Comparison of ENCODE assay signal across 8 cellular contexts in genomic region chr14:64504310-64504896, GRCh38. TPM values are rescaled to one million over a fixed set of nuclear protein-coding genes. Genes with fewer than 3 reads are reported as not detected.
DNase-seq lines count a peak whose midpoint lies in the region; ATAC-seq and TF ChIP-seq lines count a peak whose summit lies in the region.

ZBTB1 (plus strand) TSS chr14:64504770; CDS start chr14:64521505, 16,735 bp downstream.

- peak within 1 kb of the TSS; percentile 99 for H3K27ac Mint-ChIP-seq in HFFc6
- H3K27ac Mint-ChIP-seq in T-helper 1 cell treated with Interleukin-12 subunit alpha and Interleukin-12 subunit beta and Interleukin-4 antibody, amounts not matched to agents 30 μg/mL and 1 μg/mL, for 36 hours: peak within 1 kb of the TSS; percentile 100
- H3K27ac Mint-ChIP-seq in progenitor cell of endocrine pancreas: peak within 1 kb of the TSS; percentile 100

- intact Hi-C loops in left cardiac atrium (cut with DNase I): no loop called here

- no peaks in the 10 kb centered on the region for H3K9me3 ChIP-seq in upper lobe of left lung

- no peaks in the 10 kb centered on the region for H3K9me3 Mint-ChIP-seq in HFFc6
- no peaks in the 10 kb centered on the region for H3K9me3 Mint-ChIP-seq in T-helper 1 cell treated with Interleukin-12 subunit alpha and Interleukin-12 subunit beta and Interleukin-4 antibody, amounts not matched to agents 30 μg/mL and 1 μg/mL, for 36 hours
- no peaks in the 10 kb centered on the region for H3K9me3 Mint-ChIP-seq in progenitor cell of endocrine pancreas (ENCODE audit: low read depth)

- peak in 3 of 4 donors; percentile 80 to 93 (median 92) for TF ChIP-seq POLR2A in upper lobe of left lung (IDR thresholded peaks at IDR 0.05)

- H3K36me3 ChIP-seq in upper lobe of left lung: no peaks in the 10 kb centered on the region

- H3K4me3 Mint-ChIP-seq in HFFc6: peak within 1 kb of the TSS; percentile 95
- H3K4me3 Mint-ChIP-seq in T-helper 1 cell treated with Interleukin-12 subunit alpha and Interleukin-12 subunit beta and Interleukin-4 antibody, amounts not matched to agents 30 μg/mL and 1 μg/mL, for 36 hours: peak within 1 kb of the TSS; percentile 100
- peak within 1 kb of the TSS; percentile 77 for H3K4me3 Mint-ChIP-seq in progenitor cell of endocrine pancreas (ENCODE audit: low read depth)

- 1 to 2% methylated on average over 13 to 16 of the region's 63 CpGs for WGBS in upper lobe of left lung, 2 donors

- H3K4me1 ChIP-seq in upper lobe of left lung: peaks cover 47 to 75% (median 58%) of the 10 kb centered on the region in 4 donors

- H3K27ac ChIP-seq in upper lobe of left lung: peak within 1 kb of the TSS; percentile 95 to 100 (median 100)

- no peaks in the 10 kb centered on the region for H3K27me3 ChIP-seq in upper lobe of left lung

- 0 out of 2 replicates have a peak, but pooled peaks cover 3% of the 10 kb centered on the region for H3K27me3 Mint-ChIP-seq in HFFc6 (ENCODE audit: insufficient read depth)
- H3K27me3 Mint-ChIP-seq in T-helper 1 cell treated with Interleukin-12 subunit alpha and Interleukin-12 subunit beta and Interleukin-4 antibody, amounts not matched to agents 30 μg/mL and 1 μg/mL, for 36 hours (ENCODE audit: low read depth): no peaks in the 10 kb centered on the region
- H3K27me3 Mint-ChIP-seq in progenitor cell of endocrine pancreas: no peaks in the 10 kb centered on the region

- no peak for TF ChIP-seq EP300 in upper lobe of left lung (IDR thresholded peaks at IDR 0.05)

- peaks cover 73% of the 10 kb centered on the region for H3K4me1 Mint-ChIP-seq in HFFc6 (ENCODE audit: low read depth)
- H3K4me1 Mint-ChIP-seq in T-helper 1 cell treated with Interleukin-12 subunit alpha and Interleukin-12 subunit beta and Interleukin-4 antibody, amounts not matched to agents 30 μg/mL and 1 μg/mL, for 36 hours (ENCODE audit: low read depth): peaks cover 61% of the 10 kb centered on the region
- peaks cover 43% of the 10 kb centered on the region for H3K4me1 Mint-ChIP-seq in progenitor cell of endocrine pancreas (ENCODE audit: low read depth)

- TF ChIP-seq CTCF in HFFc6 (IDR thresholded peaks at IDR 0.05): no peak
- no peak for TF ChIP-seq CTCF in progenitor cell of endocrine pancreas (IDR thresholded peaks at IDR 0.05; ENCODE audit: unreplicated experiment)
- TF ChIP-seq CTCF in upper lobe of left lung (IDR thresholded peaks at IDR 0.05): peak in 2 of 6 experiments; percentile 7 to 18

- DNase-seq in ELF-1 (ENCODE audit: low read depth, low spot score): peak; percentile 92
- peak; percentile 84 for DNase-seq in HFFc6
- DNase-seq in NCI-H146 treated with DMSO at 0.1 percent for 48 hours (lab: John Stamatoyannopoulos, UW; ENCODE audit: unreplicated experiment): peak; percentile 56
- peak; percentile 81 for DNase-seq in amniotic epithelial cell (ENCODE audit: low read depth)
- DNase-seq in left cardiac atrium: peak; percentile 90
- DNase-seq in progenitor cell of endocrine pancreas (ENCODE audit: low spot score, unreplicated experiment): peak; percentile 76
- DNase-seq in upper lobe of left lung: peak; percentile 90 to 97

- ATAC-seq in left cardiac atrium (peak; percentile 70 to 75), upper lobe of left lung (ENCODE audit: low FRiP score in 2 of 2) (peak; percentile 81 to 86)

- H3K36me3 Mint-ChIP-seq in HFFc6 (ENCODE audit: low read depth): peaks cover 10% of the 10 kb centered on the region
- peaks cover 31% of the 10 kb centered on the region for H3K36me3 Mint-ChIP-seq in T-helper 1 cell treated with Interleukin-12 subunit alpha and Interleukin-12 subunit beta and Interleukin-4 antibody, amounts not matched to agents 30 μg/mL and 1 μg/mL, for 36 hours (ENCODE audit: low read depth)
- H3K36me3 Mint-ChIP-seq in progenitor cell of endocrine pancreas (ENCODE audit: insufficient read depth): no peaks in the 10 kb centered on the region

- peak within 1 kb of the TSS; percentile 42 to 88 (median 65) for H3K4me3 ChIP-seq in upper lobe of left lung

RNA-seq across cellular contexts. Expression of gene ZBTB1, which starts in this region (rescaled TPM):
- total RNA-seq in HFFc6 (2021; fragmentation: NEBNext Ultra II Directional; extraction: Animal tissue kit (Norgen Biotek cat#: 25700)): 10 to 100 TPM; 22.3 to 29.3 (median 25.5) TPM
- total RNA-seq in left cardiac atrium (10 to 100 TPM; 23.2 to 23.7 TPM), progenitor cell of endocrine pancreas (43.6 and 44.5 TPM in 2 replicates), upper lobe of left lung (10 to 100 TPM; 34.3 to 74.0 (median 43.2) TPM)

Comparison
In these comparisons a context has a peak if more than half of its experiments do, and no peak if none do; other contexts are left out.
1. Peak in every context shown above with its lines: DNase-seq, ATAC-seq, H3K4me3 ChIP-seq and H3K27ac ChIP-seq.